26 cellular contexts compared by ENCODE assay signal in genomic region chr20:48526936-48527335, GRCh38.
"Had no signal": no experiment of that assay in that cellular context is flagged by ENCODE, and none has a peak within 500 bp of the region (broad histone marks: within the 10 kb centered on the region; RNA-seq: fewer than 3 reads in every experiment).

No MANE protein-coding gene starts in this region.

- DNase-seq: naive thymus-derived CD4-positive, alpha-beta T cell; natural killer cell; nucleus accumbens; ovary; psoas muscle; right cardiac atrium; right lobe of liver; sigmoid colon; small intestine; stimulated activated CD4-positive, alpha-beta T cell treated with anti-CD3 and anti-CD28 coated beads, Interleukin-15, amount 100 ng/mL, for 24 hours; stimulated activated CD4-positive, alpha-beta T cell treated with anti-CD3 and anti-CD28 coated beads, Interleukin-2, amount 100 ng/mL, for 24 hours; stimulated activated CD4-positive, alpha-beta T cell treated with anti-CD3 and anti-CD28 coated beads, Interleukin-2, amount 100 ng/mL, for 48 hours; stimulated activated CD4-positive, alpha-beta T cell treated with anti-CD3 and anti-CD28 coated beads, Interleukin-4, amount 100 ng/mL, for 24 hours; stimulated activated naive B cell treated with anti-CD40 and anti-IgM and Interleukin-4, amounts not matched to agents 10 μg/mL and 1 μg/mL and 100 μg/mL, for 72 hours; stimulated activated naive CD4-positive, alpha-beta T cell treated with Interleukin-2 at 50 U/mL for 16 hours; stomach; thyroid gland; trophoblast cell; uterus had no signal

- H3K4me3 ChIP-seq: neural progenitor cell, ovary, psoas muscle, right lobe of liver, sigmoid colon, stomach, thoracic aorta, thyroid gland, tibial nerve, upper lobe of left lung, uterus had no signal

- H2AFZ ChIP-seq: neural progenitor cell, parathyroid adenoma had no signal

- H3K27ac ChIP-seq: neural progenitor cell, neutrophil, ovary, parathyroid adenoma, psoas muscle, right lobe of liver, sigmoid colon, stomach, thoracic aorta, thyroid gland, tibial nerve, upper lobe of left lung, uterus had no signal

- H3K9ac ChIP-seq: neural progenitor cell, parathyroid adenoma had no signal

- H3K4me1 ChIP-seq: neural progenitor cell, parathyroid adenoma, psoas muscle, right lobe of liver, sigmoid colon, stomach, thyroid gland, tibial nerve, upper lobe of left lung, uterus had no signal

- H3K36me3 ChIP-seq: neural progenitor cell, neutrophil, ovary, right lobe of liver, sigmoid colon, stomach, thoracic aorta, thyroid gland, tibial nerve, upper lobe of left lung, uterus had no signal

- ATAC-seq: naive thymus-derived CD4-positive, alpha-beta T cell; natural killer cell; psoas muscle; right cardiac atrium; right lobe of liver; stimulated activated effector memory CD8-positive, alpha-beta T cell treated with anti-CD3 and anti-CD28 coated beads, Interleukin-12 subunit alpha, Interleukin-12 subunit beta, amount 100 ng/mL, for 72 hours; stimulated activated naive B cell treated with anti-CD40 and anti-IgM and Interleukin-4, amounts not matched to agents 10 μg/mL and 1 μg/mL and 100 μg/mL, for 72 hours had no signal

- H3K27me3 ChIP-seq: neural progenitor cell, neutrophil, ovary, right lobe of liver, sigmoid colon, thyroid gland, tibial nerve, upper lobe of left lung, uterus had no signal

- H3K4me2 ChIP-seq: neural progenitor cell had no signal

- FAIRE-seq: small intestine had no signal

- H3K9me3 ChIP-seq: neutrophil, ovary, psoas muscle, right lobe of liver, sigmoid colon, stomach, thoracic aorta, thyroid gland, upper lobe of left lung, uterus had no signal
